10 cellular contexts compared by ENCODE assay signal in the genomic region with DNA sequence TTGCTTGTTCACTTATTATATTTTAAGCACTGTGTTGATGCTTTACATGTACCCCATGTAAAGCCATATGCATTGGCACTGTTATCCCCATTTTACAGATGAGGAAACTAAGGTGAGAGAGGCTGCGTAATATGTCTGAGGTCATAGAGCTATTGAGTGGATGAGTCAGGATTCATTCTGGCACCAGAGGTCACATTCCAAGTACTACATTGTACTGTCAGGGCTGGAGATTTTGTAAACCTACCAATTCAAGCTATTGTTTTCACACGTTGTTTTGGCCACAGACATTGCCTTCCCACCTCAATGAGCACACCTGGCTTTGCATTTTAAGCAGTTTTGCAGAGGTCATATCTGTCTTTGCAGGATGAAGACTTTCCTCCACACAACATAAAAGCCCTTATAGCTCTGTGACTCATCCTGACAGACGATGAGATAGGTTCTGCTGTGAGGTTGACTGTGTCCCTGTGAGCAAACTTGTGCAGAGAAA. TPM values are rescaled to one million over a fixed set of nuclear protein-coding genes. Genes with fewer than 3 reads are reported as not detected.
DNase-seq lines count a peak whose midpoint lies in the region; ATAC-seq and TF ChIP-seq lines count a peak whose summit lies in the region.
"Had no signal": no experiment of that assay in that cellular context is flagged by ENCODE, and none has a peak within 500 bp of the region (broad histone marks: within the 10 kb centered on the region; RNA-seq: fewer than 3 reads in every experiment).

No MANE protein-coding gene starts in this region.

- POLR2A ChIA-PET in activated CD8-positive, alpha-beta T cell treated with anti-CD3 and anti-CD28 coated beads for 36 hours (lab: Charles Lee) = interaction anchor here (0.8 kb wide), 1 partner anchor 13 kb away, joined by 3 read pairs; no protein-coding TSS in a partner anchor
- POLR2A ChIA-PET in activated CD8-positive, alpha-beta T cell treated with anti-CD3 and anti-CD28 coated beads, Interleukin-2, amount 10 ng/mL, durations not matched to agents 7 days and 5 days (lab: Charles Lee) = no interaction called here
- POLR2A ChIA-PET in PC-9 (lab: Charles Lee; ENCODE audit: unreplicated experiment) = interaction anchor here (0.6 kb wide), 1 partner anchor 35 kb away, joined by 7 read pairs; the partner anchor contains the start of gene TAF11

- H3K27ac ChIP-seq in PC-9 (no peak overlapping the region; the same call in 1 of the 2 replicates), tibial artery (no peak overlapping the region)

- H3K4me1 ChIP-seq in PC-9 (replicated peaks; ENCODE audit: insufficient read depth) (0 out of 2 replicates have a peak, but pooled peaks cover 7% of the 10 kb centered on the region), tibial artery (peaks cover 0 to 23% (median 0%) of the 10 kb centered on the region in 4 donors)

- H3K9me2 ChIP-seq in PC-9 (ENCODE audit: insufficient read depth) = no peaks in the 10 kb centered on the region

- CTCF ChIA-PET in activated CD8-positive, alpha-beta T cell treated with anti-CD3 and anti-CD28 coated beads for 36 hours (lab: Charles Lee) = no interaction called here
- CTCF ChIA-PET in activated CD8-positive, alpha-beta T cell treated with anti-CD3 and anti-CD28 coated beads, Interleukin-2, amount 10 ng/mL, durations not matched to agents 7 days and 5 days (lab: Charles Lee) = interaction anchor here (0.8 kb wide), 1 partner anchor 318 kb away, joined by 3 read pairs; no protein-coding TSS in a partner anchor
- CTCF ChIA-PET in PC-9 (lab: Charles Lee) = interaction anchor here (0.7 kb wide), 1 partner anchor 28 kb away, joined by 9 read pairs; no protein-coding TSS in a partner anchor

- peaks cover 1% of the 10 kb centered on the region for H3K36me3 Mint-ChIP-seq in activated CD8-positive, alpha-beta T cell treated with anti-CD3 and anti-CD28 coated beads for 36 hours (ENCODE audit: low read depth)
- H3K36me3 Mint-ChIP-seq in activated CD8-positive, alpha-beta T cell treated with anti-CD3 and anti-CD28 coated beads, Interleukin-2, amount 10 ng/mL, durations not matched to agents 7 days and 5 days (ENCODE audit: low read depth) = peaks cover 2% of the 10 kb centered on the region
- H3K36me3 Mint-ChIP-seq in stimulated activated naive B cell treated with anti-CD40 and anti-IgM and Interleukin-4, amounts not matched to agents 10 μg/mL and 1 μg/mL and 100 μg/mL, for 72 hours = peaks cover 0 to 5% of the 10 kb centered on the region in 2 donors

- peaks cover 7% of the 10 kb centered on the region for H3K4me1 Mint-ChIP-seq in activated CD8-positive, alpha-beta T cell treated with anti-CD3 and anti-CD28 coated beads for 36 hours (ENCODE audit: low read depth)
- H3K4me1 Mint-ChIP-seq in activated CD8-positive, alpha-beta T cell treated with anti-CD3 and anti-CD28 coated beads, Interleukin-2, amount 10 ng/mL, durations not matched to agents 7 days and 5 days (ENCODE audit: low read depth) = peaks cover 8% of the 10 kb centered on the region
- H3K4me1 Mint-ChIP-seq in stimulated activated naive B cell treated with anti-CD40 and anti-IgM and Interleukin-4, amounts not matched to agents 10 μg/mL and 1 μg/mL and 100 μg/mL, for 72 hours = peaks cover 12 to 13% of the 10 kb centered on the region in 2 donors

- BruUV-seq in PC-9 (replicated peaks; lab: Mats Ljungman, UMichigan) = no TSS peak

- ATAC-seq in activated CD8-positive, alpha-beta T cell treated with anti-CD3 and anti-CD28 coated beads for 36 hours = peak; percentile 58
- no peak for ATAC-seq in activated CD8-positive, alpha-beta T cell treated with anti-CD3 and anti-CD28 coated beads, Interleukin-2, amount 10 ng/mL, durations not matched to agents 7 days and 5 days
- peak; percentile 79 for ATAC-seq in esophagus mucosa
- ATAC-seq in stimulated activated naive B cell treated with anti-CD40 and anti-IgM and Interleukin-4, amounts not matched to agents 10 μg/mL and 1 μg/mL and 100 μg/mL, for 72 hours (replicated peaks) = no peak

- H3K27ac Mint-ChIP-seq in activated CD8-positive, alpha-beta T cell treated with anti-CD3 and anti-CD28 coated beads for 36 hours = no peak overlapping the region
- H3K27ac Mint-ChIP-seq in activated CD8-positive, alpha-beta T cell treated with anti-CD3 and anti-CD28 coated beads, Interleukin-2, amount 10 ng/mL, durations not matched to agents 7 days and 5 days = no peak overlapping the region
- H3K27ac Mint-ChIP-seq in stimulated activated naive B cell treated with anti-CD40 and anti-IgM and Interleukin-4, amounts not matched to agents 10 μg/mL and 1 μg/mL and 100 μg/mL, for 72 hours = no peak overlapping the region

- peaks cover 31% of the 10 kb centered on the region for H4K20me1 ChIP-seq in PC-9 (ENCODE audit: insufficient read depth)

- no peak overlapping the region for H3K4me3 Mint-ChIP-seq in activated CD8-positive, alpha-beta T cell treated with anti-CD3 and anti-CD28 coated beads for 36 hours
- no peak overlapping the region for H3K4me3 Mint-ChIP-seq in activated CD8-positive, alpha-beta T cell treated with anti-CD3 and anti-CD28 coated beads, Interleukin-2, amount 10 ng/mL, durations not matched to agents 7 days and 5 days
- no peak overlapping the region for H3K4me3 Mint-ChIP-seq in stimulated activated naive B cell treated with anti-CD40 and anti-IgM and Interleukin-4, amounts not matched to agents 10 μg/mL and 1 μg/mL and 100 μg/mL, for 72 hours

- H3K4me3 ChIP-seq in PC-9 = no peak overlapping the region
- no peak overlapping the region for H3K4me3 ChIP-seq in skeletal muscle cell (ENCODE audit: low read depth, low read length)
- no peak overlapping the region for H3K4me3 ChIP-seq in tibial artery

- H3K4me2 ChIP-seq in PC-9 = no peak overlapping the region

- no peaks in the 10 kb centered on the region for H3K27me3 Mint-ChIP-seq in activated CD8-positive, alpha-beta T cell treated with anti-CD3 and anti-CD28 coated beads for 36 hours
- H3K27me3 Mint-ChIP-seq in activated CD8-positive, alpha-beta T cell treated with anti-CD3 and anti-CD28 coated beads, Interleukin-2, amount 10 ng/mL, durations not matched to agents 7 days and 5 days (ENCODE audit: low read depth) = peaks cover 17% of the 10 kb centered on the region
- H3K27me3 Mint-ChIP-seq in stimulated activated naive B cell treated with anti-CD40 and anti-IgM and Interleukin-4, amounts not matched to agents 10 μg/mL and 1 μg/mL and 100 μg/mL, for 72 hours = no peaks in the 10 kb centered on the region

- DNase-seq in activated CD8-positive, alpha-beta T cell treated with anti-CD3 and anti-CD28 coated beads for 36 hours = no peak
- DNase-seq in activated CD8-positive, alpha-beta T cell treated with anti-CD3 and anti-CD28 coated beads, Interleukin-2, amount 10 ng/mL, durations not matched to agents 7 days and 5 days = no peak
- DNase-seq in PC-9 = peak; percentile 5 to 70
- peak; percentile 36 for DNase-seq in skeletal muscle cell (ENCODE audit: low read depth)
- no peak for DNase-seq in stimulated activated naive B cell treated with anti-CD40 and anti-IgM and Interleukin-4, amounts not matched to agents 10 μg/mL and 1 μg/mL and 100 μg/mL, for 72 hours
- no peak for DNase-seq in tibial artery
- DNase-seq in T1000 (lab: John Stamatoyannopoulos, UW) = no peak
- DNase-seq: NCI-H446; stimulated activated CD4-positive, alpha-beta T cell treated with anti-CD3 and anti-CD28 coated beads, Interleukin-12 subunit alpha, Interleukin-12 subunit beta, amount 100 ng/mL, for 4 hours had no signal

- TF ChIP-seq CTCF in activated CD8-positive, alpha-beta T cell treated with anti-CD3 and anti-CD28 coated beads for 36 hours (IDR thresholded peaks at IDR 0.05) = no peak
- no peak for TF ChIP-seq CTCF in PC-9 (conservative IDR thresholded peaks at IDR 0.05)
- no peak for TF ChIP-seq CTCF in tibial artery (IDR thresholded peaks at IDR 0.05)

- H3K9me3 Mint-ChIP-seq in activated CD8-positive, alpha-beta T cell treated with anti-CD3 and anti-CD28 coated beads for 36 hours = no peaks in the 10 kb centered on the region
- no peaks in the 10 kb centered on the region for H3K9me3 Mint-ChIP-seq in activated CD8-positive, alpha-beta T cell treated with anti-CD3 and anti-CD28 coated beads, Interleukin-2, amount 10 ng/mL, durations not matched to agents 7 days and 5 days (ENCODE audit: insufficient read depth)
- H3K9me3 Mint-ChIP-seq in stimulated activated naive B cell treated with anti-CD40 and anti-IgM and Interleukin-4, amounts not matched to agents 10 μg/mL and 1 μg/mL and 100 μg/mL, for 72 hours = no peaks in the 10 kb centered on the region

- H3K27me3 ChIP-seq in PC-9 (ENCODE audit: insufficient read depth, low read depth) (no peaks in the 10 kb centered on the region), tibial artery (no peaks in the 10 kb centered on the region)

- H3K9me3 ChIP-seq in PC-9 (ENCODE audit: insufficient read depth, low read depth) (no peaks in the 10 kb centered on the region), tibial artery (no peaks in the 10 kb centered on the region)

- no peak overlapping the region for H2AFZ ChIP-seq in PC-9

- peaks cover 6% of the 10 kb centered on the region; the same call in 1 of the 2 replicates for H3F3A ChIP-seq in PC-9 (ENCODE audit: insufficient read depth, low read depth)

- 0 out of 2 replicates have a peak, but pooled peaks cover 7% of the 10 kb centered on the region for H3K79me2 ChIP-seq in PC-9 (ENCODE audit: low read depth)

- intact Hi-C loops in activated CD8-positive, alpha-beta T cell treated with anti-CD3 and anti-CD28 coated beads for 36 hours (cut with micrococcal nuclease) = no loop called here
- intact Hi-C loops in PC-9 (cut with micrococcal nuclease; ENCODE audit: unreplicated experiment) = loop anchor here (2.0 kb wide), 1 partner anchor 23 kb away; no protein-coding TSS in a partner anchor
- intact Hi-C loops in tibial artery (cut with DNase I; ENCODE audit: low total_unique reads) = no loop called here

- H3K36me3 ChIP-seq in PC-9 (ENCODE audit: low read depth) (no peaks in the 10 kb centered on the region), tibial artery (no peaks in the 10 kb centered on the region)

RNA-seq across cellular contexts. Expression of gene ANKS1A, which starts 33.2 kb away (rescaled TPM):
- 1 to 10 TPM; 6.0 to 6.7 TPM for total RNA-seq in activated CD8-positive, alpha-beta T cell treated with anti-CD3 and anti-CD28 coated beads for 36 hours
- total RNA-seq in activated CD8-positive, alpha-beta T cell treated with anti-CD3 and anti-CD28 coated beads, Interleukin-2, amount 10 ng/mL, durations not matched to agents 7 days and 5 days = 1 to 10 TPM; 5.3 to 5.8 TPM
- total RNA-seq in PC-9 (2021) = 22.6 and 28.5 TPM in 2 replicates
- total RNA-seq in esophagus mucosa = 13.6 TPM

RNA-seq across cellular contexts. Expression of gene TAF11, which starts 34.4 kb away (rescaled TPM):
- total RNA-seq in activated CD8-positive, alpha-beta T cell treated with anti-CD3 and anti-CD28 coated beads for 36 hours = 10 to 100 TPM; 29.3 to 29.4 TPM
- total RNA-seq in activated CD8-positive, alpha-beta T cell treated with anti-CD3 and anti-CD28 coated beads, Interleukin-2, amount 10 ng/mL, durations not matched to agents 7 days and 5 days = 10 to 100 TPM; 28.3 to 31.9 TPM
- total RNA-seq in PC-9 (2021) = 26.7 and 27.2 TPM in 2 replicates
- 20.0 TPM for total RNA-seq in esophagus mucosa

Comparison
In these comparisons a context has a peak if more than half of its experiments do, and no peak if none do; other contexts are left out.
1. ATAC-seq: peak in activated CD8-positive, alpha-beta T cell treated with anti-CD3 and anti-CD28 coated beads for 36 hours (single experiment) and esophagus mucosa (single experiment); none in activated CD8-positive, alpha-beta T cell treated with anti-CD3 and anti-CD28 coated beads, Interleukin-2, amount 10 ng/mL, durations not matched to agents 7 days and 5 days (single experiment) and stimulated activated naive B cell treated with anti-CD40 and anti-IgM and Interleukin-4, amounts not matched to agents 10 μg/mL and 1 μg/mL and 100 μg/mL, for 72 hours (0 of 2).
2. DNase-seq: peak in PC-9 (2 of 2) and skeletal muscle cell (single experiment); none in activated CD8-positive, alpha-beta T cell treated with anti-CD3 and anti-CD28 coated beads for 36 hours (single experiment), activated CD8-positive, alpha-beta T cell treated with anti-CD3 and anti-CD28 coated beads, Interleukin-2, amount 10 ng/mL, durations not matched to agents 7 days and 5 days (single experiment), stimulated activated naive B cell treated with anti-CD40 and anti-IgM and Interleukin-4, amounts not matched to agents 10 μg/mL and 1 μg/mL and 100 μg/mL, for 72 hours (single experiment), tibial artery (0 of 2) and T1000 (single experiment).